In the genomic region with DNA sequence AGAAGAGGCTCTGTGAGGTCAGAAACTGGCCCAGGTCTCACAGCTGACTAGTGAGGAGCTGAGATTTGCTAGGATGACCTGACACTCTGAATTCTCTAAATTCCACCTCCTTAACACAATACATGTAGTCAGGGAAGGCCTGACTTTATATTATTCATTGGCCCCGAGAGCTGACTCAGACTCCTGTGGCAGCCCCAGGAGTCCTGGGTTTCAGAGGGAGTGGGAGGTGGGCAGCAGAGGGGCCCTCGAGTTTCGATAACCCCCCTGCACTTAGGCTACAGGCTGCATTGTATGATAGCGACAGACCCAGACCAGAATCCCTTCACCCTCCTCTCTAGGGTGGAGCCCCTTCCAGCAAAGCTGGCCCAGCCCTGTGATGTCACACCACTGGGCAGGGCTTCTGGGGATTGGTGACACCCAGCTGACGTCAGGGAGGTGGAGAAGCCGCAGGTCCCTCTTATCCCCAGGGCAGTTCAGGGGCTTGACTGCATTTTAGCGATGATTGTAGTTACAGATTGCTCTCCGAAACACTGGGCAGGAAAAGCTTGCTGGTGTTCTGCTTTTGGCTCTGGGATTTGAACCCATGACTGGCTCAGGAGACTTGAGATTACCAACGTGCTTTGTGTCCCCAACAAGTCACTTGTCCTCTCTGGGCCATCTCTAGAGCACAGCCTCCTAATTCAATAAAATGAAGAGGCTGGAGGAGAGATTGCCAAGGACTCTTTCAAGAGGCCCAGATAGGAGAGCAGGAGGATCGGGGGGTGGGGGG, we compare ENCODE assay signal across 9 cellular contexts. TPM values are rescaled to one million over a fixed set of nuclear protein-coding genes. Genes with fewer than 3 reads are reported as not detected.
DNase-seq lines count a peak whose midpoint lies in the region; ATAC-seq lines count a peak whose summit lies in the region.
"Had no signal": no experiment of that assay in that cellular context is flagged by ENCODE, and none has a peak within 500 bp of the region (broad histone marks: within the 10 kb centered on the region; RNA-seq: fewer than 3 reads in every experiment).

No MANE protein-coding gene starts in this region.

- no peaks in the 10 kb centered on the region for H3K27me3 ChIP-seq in neuron (ENCODE audit: insufficient read depth, low read length)

- peaks cover 33% of the 10 kb centered on the region for H3K4me1 ChIP-seq in neuron (ENCODE audit: insufficient read depth, low read length)

- intact Hi-C loops in posterior vena cava (cut with DNase I) = no loop called here

- H2AFZ ChIP-seq in neuron (ENCODE audit: low read depth, low read length) = peak overlapping the region; percentile 46

- DNase-seq in HCEC 1CT (peak; percentile 29), NCI-H774 (lab: John Stamatoyannopoulos, UW) (peak; percentile 86), ecto neural progenitor cell (ENCODE audit: low spot score) (peak; percentile 88), posterior vena cava (ENCODE audit: low spot score) (no peak), GM19240 (ENCODE audit: insufficient read length, low spot score) (no peak)
- DNase-seq in central memory CD4-positive, alpha-beta T cell = no peak
- DNase-seq: hippocampal formation had no signal

- H3K9me3 ChIP-seq in neuron (ENCODE audit: low read length) = no peaks in the 10 kb centered on the region

- ATAC-seq in GM21447 (IDR thresholded peaks at IDR 0.05; ENCODE audit: unreplicated experiment) = no peak

- no peak overlapping the region for H3K4me3 ChIP-seq in neuron (ENCODE audit: low read length)

- H3K36me3 ChIP-seq in neuron (ENCODE audit: insufficient read depth, low read length) = no peaks in the 10 kb centered on the region

RNA-seq across cellular contexts. Expression of gene GPR37L1, which starts 17.0 kb away (rescaled TPM):
- total RNA-seq in posterior vena cava = under 1 TPM in 1 of 2 donors, not detected in 1; 0.09 TPM

RNA-seq across cellular contexts. Expression of gene ARL8A, which starts 38.8 kb away (rescaled TPM):
- 10 to 100 TPM; 85.6 to 94.1 TPM for total RNA-seq in posterior vena cava

RNA-seq across cellular contexts. Expression of gene PTPN7, which starts 54.6 kb away (rescaled TPM):
- 1 to 10 TPM; 1.2 to 2.2 TPM for total RNA-seq in posterior vena cava

Comparison
In these comparisons a context has a peak if more than half of its experiments do, and no peak if none do; other contexts are left out.
1. DNase-seq: peak in HCEC 1CT (single experiment), NCI-H774 (single experiment) and ecto neural progenitor cell (single experiment); none in central memory CD4-positive, alpha-beta T cell (single experiment), posterior vena cava (single experiment) and GM19240 (single experiment).